17 cellular contexts compared by ENCODE assay signal in genomic region chr2:15038373-15039364, GRCh38.
DNase-seq lines count a peak whose midpoint lies in the region; ATAC-seq and TF ChIP-seq lines count a peak whose summit lies in the region.
"Had no signal": no experiment of that assay in that cellular context is flagged by ENCODE, and none has a peak within 500 bp of the region (broad histone marks: within the 10 kb centered on the region; RNA-seq: fewer than 3 reads in every experiment).

No MANE protein-coding gene starts in this region.

- peak; percentile 79 for ATAC-seq in PC-3
- ATAC-seq in GM21528 (IDR thresholded peaks at IDR 0.05; ENCODE audit: low FRiP score, unreplicated experiment) = no peak
- no peak for ATAC-seq in GM21390 (IDR thresholded peaks at IDR 0.05; ENCODE audit: unreplicated experiment)
- ATAC-seq: pancreas, upper lobe of right lung had no signal

- no peaks in the 10 kb centered on the region for H3F3A ChIP-seq in PC-3 (ENCODE audit: low read length, unreplicated experiment)

- H3K9me2 ChIP-seq in PC-3 (replicated peaks; ENCODE audit: low read length) = no peaks in the 10 kb centered on the region

- CTCF ChIA-PET in A673 (lab: Charles Lee) = no interaction called here
- CTCF ChIA-PET in PC-3 (lab: Charles Lee) = no interaction called here

- TF ChIP-seq CTCF in A673 (conservative IDR thresholded peaks at IDR 0.05; ENCODE audit: low read depth, low read length) = no peak
- no peak for TF ChIP-seq CTCF in PC-3 (conservative IDR thresholded peaks at IDR 0.05; ENCODE audit: low read depth, low read length)
- no peak for TF ChIP-seq CTCF in astrocyte of the spinal cord (IDR thresholded peaks at IDR 0.05; ENCODE audit: low read depth, low read length)

- H2AFZ ChIP-seq in PC-3 (ENCODE audit: low read length) = no peak overlapping the region

- no TSS peak for BruUV-seq in A673 (replicated peaks; lab: Mats Ljungman, UMichigan)
- no TSS peak for BruUV-seq in PC-3 (replicated peaks; lab: Mats Ljungman, UMichigan)

- no peak overlapping the region for H3K4me3 ChIP-seq in A673 (ENCODE audit: low read depth, low read length, poor library complexity, severe bottlenecking)
- no peak overlapping the region; the same call in 1 of the 2 replicates for H3K4me3 ChIP-seq in PC-3 (ENCODE audit: low read length)
- H3K4me3 ChIP-seq in astrocyte of the spinal cord (ENCODE audit: low read depth, low read length) = no peak overlapping the region
- H3K4me3 ChIP-seq: ascending aorta; BLaER1 treated with 17β-estradiol and CSF1 and Interleukin-3, amounts not matched to agents 10 nM and 100 nM; pancreas; skin epidermis; upper lobe of right lung had no signal

- H3K27me3 ChIP-seq in A673 (replicated peaks; ENCODE audit: insufficient read depth, low read depth, low read length, poor library complexity) = no peaks in the 10 kb centered on the region
- H3K27me3 ChIP-seq in PC-3 (ENCODE audit: low read length) = no peaks in the 10 kb centered on the region
- H3K27me3 ChIP-seq: ascending aorta; BLaER1 treated with 17β-estradiol and CSF1 and Interleukin-3, amounts not matched to agents 10 nM and 100 nM; pancreas; upper lobe of right lung had no signal

- POLR2A ChIA-PET in A673 (lab: Charles Lee; ENCODE audit: low non-redundant PET) (interaction anchor here (0.6 kb wide), 1 partner anchor 63 kb away, joined by 3 read pairs; no protein-coding TSS in a partner anchor), PC-3 (lab: Charles Lee; ENCODE audit: unreplicated experiment) (no interaction called here)

- peak overlapping the region; percentile 50 for H3K4me2 ChIP-seq in PC-3 (ENCODE audit: low read length)

- intact Hi-C loops in A673 (cut with micrococcal nuclease; ENCODE audit: unreplicated experiment) = loop anchor here (10.0 kb wide), 1 partner anchor 536 kb away; no protein-coding TSS in a partner anchor
- intact Hi-C loops in PC-3 (cut with micrococcal nuclease) = loop anchor here (10.0 kb wide), 1 partner anchor 106 kb away; no protein-coding TSS in a partner anchor

- in situ Hi-C loops in astrocyte of the spinal cord (cut with HindIII; ENCODE audit: low sequenced_read_pairs) = no loop called here

- peak overlapping the region; percentile 62 for H3K9ac ChIP-seq in PC-3 (ENCODE audit: low read length)
- H3K9ac ChIP-seq: BLaER1 treated with 17β-estradiol and CSF1 and Interleukin-3, amounts not matched to agents 10 nM and 100 nM had no signal

- H3K27ac ChIP-seq in A673 (ENCODE audit: low read depth, low read length, poor library complexity, severe bottlenecking) = no peak overlapping the region
- peak overlapping the region; percentile 94 for H3K27ac ChIP-seq in PC-3 (ENCODE audit: low read length)
- H3K27ac ChIP-seq: ascending aorta; BLaER1 treated with 17β-estradiol and CSF1 and Interleukin-3, amounts not matched to agents 10 nM and 100 nM; pancreas; skin epidermis; upper lobe of right lung had no signal

- H3K4me1 ChIP-seq in A673 (ENCODE audit: insufficient read depth, low read length, poor library complexity, severe bottlenecking) (peaks cover 40% of the 10 kb centered on the region), PC-3 (ENCODE audit: insufficient read depth, low read length) (peaks cover 41% of the 10 kb centered on the region)
- H3K4me1 ChIP-seq: ascending aorta, pancreas, upper lobe of right lung had no signal

- peak; percentile 54 for DNase-seq in NCI-H2171 treated with DMSO at 0.1 percent for 48 hours (lab: John Stamatoyannopoulos, UW)
- no peak for DNase-seq in NCI-H2171 (lab: John Stamatoyannopoulos, UW)
- DNase-seq in A673 (ENCODE audit: low spot score) = peak; percentile 79
- peak; percentile 85 for DNase-seq in PC-3
- peak; percentile 6 for DNase-seq in astrocyte of the spinal cord (ENCODE audit: low read depth, low spot score)
- DNase-seq in C1 segment of cervical spinal cord (lab: John Stamatoyannopoulos, UW) = no peak
- DNase-seq: 8988T; activated effector memory CD4-positive, alpha-beta T cell treated with anti-CD3 and anti-CD28 coated beads, Interleukin-2, amount 50 U/mL, for 16 hours; NCI-H2081 treated with DMSO at 0.1 percent for 48 hours; pancreas; stimulated activated naive CD4-positive, alpha-beta T cell; upper lobe of right lung had no signal

- H4K20me1 ChIP-seq in PC-3 (ENCODE audit: low read length) = no peaks in the 10 kb centered on the region
- H4K20me1 ChIP-seq: BLaER1 treated with 17β-estradiol and CSF1 and Interleukin-3, amounts not matched to agents 10 nM and 100 nM had no signal

- H3K9me3 ChIP-seq in A673 (ENCODE audit: low read depth, low read length, poor library complexity, severe bottlenecking) (no peaks in the 10 kb centered on the region), PC-3 (ENCODE audit: low read length) (no peaks in the 10 kb centered on the region)
- H3K9me3 ChIP-seq: ascending aorta; BLaER1 treated with 17β-estradiol and CSF1 and Interleukin-3, amounts not matched to agents 10 nM and 100 nM; pancreas; upper lobe of right lung had no signal

- no peaks in the 10 kb centered on the region for H3K36me3 ChIP-seq in A673 (ENCODE audit: insufficient read depth, low read length, poor library complexity, severe bottlenecking)
- no peaks in the 10 kb centered on the region for H3K36me3 ChIP-seq in PC-3 (ENCODE audit: low read depth, low read length)
- H3K36me3 ChIP-seq: ascending aorta; BLaER1 treated with 17β-estradiol and CSF1 and Interleukin-3, amounts not matched to agents 10 nM and 100 nM; pancreas; upper lobe of right lung had no signal

- no peaks in the 10 kb centered on the region for H3K79me2 ChIP-seq in PC-3 (ENCODE audit: low read length)

Comparison
In these comparisons a context has a peak if more than half of its experiments do, and no peak if none do; other contexts are left out.
1. DNase-seq: peak in NCI-H2171 treated with DMSO at 0.1 percent for 48 hours (single experiment), A673 (single experiment), PC-3 (single experiment) and astrocyte of the spinal cord (single experiment); none in NCI-H2171 (single experiment) and C1 segment of cervical spinal cord (0 of 14).